ENCODE assay signal across 28 cellular contexts in the genomic region with DNA sequence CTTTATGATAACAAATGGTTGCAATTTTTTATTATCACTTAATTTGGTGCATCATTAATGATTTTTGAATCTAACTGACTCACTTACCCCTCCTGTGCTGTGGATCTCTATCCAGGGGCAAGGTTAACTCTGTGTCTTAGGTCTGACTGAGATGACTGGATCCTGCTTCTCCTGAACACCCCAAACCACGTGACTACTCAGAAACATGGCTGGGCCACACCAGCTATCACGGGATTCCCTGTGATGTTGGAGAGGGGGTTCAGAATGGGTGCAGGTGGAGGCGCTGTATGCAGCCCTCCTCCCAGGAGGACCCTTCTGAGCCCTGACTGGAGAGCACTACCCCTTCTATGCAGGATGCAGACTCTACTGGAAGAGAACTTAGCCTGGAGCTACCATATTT.
"Had no signal": no experiment of that assay in that cellular context is flagged by ENCODE, and none has a peak within 500 bp of the region (broad histone marks: within the 10 kb centered on the region; RNA-seq: fewer than 3 reads in every experiment).

No MANE protein-coding gene starts in this region.

- H3K4me2 ChIP-seq: neural progenitor cell, smooth muscle cell had no signal

- H3K27me3 ChIP-seq: neural progenitor cell, ovary, spleen, testis, upper lobe of right lung, uterus had no signal

- H3K27ac ChIP-seq: neural progenitor cell, ovary, parathyroid adenoma, psoas muscle, skin epidermis, spleen, suprapubic skin, testis, tibial artery, transverse colon, upper lobe of right lung, uterus had no signal

- ATAC-seq: natural killer cell; psoas muscle; right cardiac atrium; sciatic nerve; stimulated activated memory B cell treated with anti-CD40 and anti-IgM and Interleukin-4, amounts not matched to agents 10 μg/mL and 1 μg/mL and 100 μg/mL, for 72 hours; stimulated activated naive CD8-positive, alpha-beta T cell treated with anti-CD3 and anti-CD28 coated beads, Interleukin-15, amount 100 ng/mL, for 72 hours; stimulated activated naive CD8-positive, alpha-beta T cell treated with anti-CD3 and anti-CD28 coated beads, Interleukin-15, Interleukin-2, amounts not matched to agents 100 U/mL and 50 U/mL, for 24 hours; upper lobe of right lung had no signal

- H3K36me3 ChIP-seq: neural progenitor cell, ovary, suprapubic skin, tibial artery, transverse colon, upper lobe of right lung, uterus had no signal

- H3K4me1 ChIP-seq: parathyroid adenoma, psoas muscle, spleen, suprapubic skin, testis, upper lobe of right lung, uterus had no signal

- H2AFZ ChIP-seq: neural progenitor cell, parathyroid adenoma had no signal

- H3K4me3 ChIP-seq: neural progenitor cell, ovary, psoas muscle, skin epidermis, smooth muscle cell, spleen, suprapubic skin, testis, tibial artery, transverse colon, upper lobe of right lung, uterus had no signal

- H3K9me3 ChIP-seq: ovary, psoas muscle, spleen, suprapubic skin, testis, tibial artery, transverse colon, upper lobe of right lung, uterus had no signal

- DNase-seq: natural killer cell; occipital lobe; ovary; posterior cingulate gyrus; psoas muscle; right cardiac atrium; spleen; stimulated activated CD4-positive, alpha-beta T cell treated with anti-CD3 and anti-CD28 coated beads, Interleukin-12 subunit alpha, Interleukin-12 subunit beta, amount 100 ng/mL, for 4 hours; stimulated activated CD4-positive, alpha-beta T cell treated with anti-CD3 and anti-CD28 coated beads, Interleukin-1b, Interleukin-23, amount 100 ng/mL, for 48 hours; stimulated activated CD4-positive, alpha-beta T cell treated with anti-CD3 and anti-CD28 coated beads, Interleukin-4, amount 100 ng/mL, for 1 hour; stimulated activated CD4-positive, alpha-beta T cell treated with anti-CD3 and anti-CD28 coated beads, Interleukin-4, amount 100 ng/mL, for 4 hours; stimulated activated CD8-positive, alpha-beta memory T cell treated with anti-CD3 and anti-CD28 coated beads, Interleukin-4, amount 100 ng/mL, for 48 hours; stimulated activated naive CD4-positive, alpha-beta T cell; stimulated activated naive CD8-positive, alpha-beta T cell treated with anti-CD3 and anti-CD28 coated beads, Interleukin-15, amount 100 ng/mL, for 72 hours; stimulated activated naive CD8-positive, alpha-beta T cell treated with anti-CD3 and anti-CD28 coated beads, Interleukin-15, Interleukin-2, amounts not matched to agents 100 U/mL and 50 U/mL, for 24 hours; substantia nigra; testis; tibial artery; transverse colon; upper lobe of right lung; uterus had no signal

- H3K9ac ChIP-seq: neural progenitor cell, parathyroid adenoma had no signal

- H3K79me2 ChIP-seq: parathyroid adenoma had no signal
